Comparison of ENCODE assay signal across 8 cellular contexts in genomic region chr19:2268861-2269243, GRCh38. TPM values are rescaled to one million over a fixed set of nuclear protein-coding genes. Genes with fewer than 3 reads are reported as not detected.
DNase-seq lines count a peak whose midpoint lies in the region; ATAC-seq and TF ChIP-seq lines count a peak whose summit lies in the region.

No MANE protein-coding gene starts in this region.

- no peak for TF ChIP-seq POLR2A in prostate gland (IDR thresholded peaks at IDR 0.05)

- H3F3A ChIP-seq in SK-N-SH (replicated peaks; ENCODE audit: insufficient read depth) = peaks cover 23% of the 10 kb centered on the region

- H3K9ac ChIP-seq in ES-I3 (ENCODE audit: low read depth, low read length) (peak overlapping the region; percentile 97), SK-N-SH (peak overlapping the region; percentile 62), fibroblast of lung (ENCODE audit: insufficient read depth, low read length) (peak overlapping the region; percentile 34)

- TF ChIP-seq CTCF in SK-N-SH (IDR thresholded peaks at IDR 0.05) = no peak
- no peak for TF ChIP-seq CTCF in fibroblast of lung (conservative IDR thresholded peaks at IDR 0.05 in 1 of 2, IDR thresholded peaks at IDR 0.05 in 1 of 2; ENCODE audit: low read depth in 1 of 2, low read length in 2 of 2)
- no peak for TF ChIP-seq CTCF in prostate gland (IDR thresholded peaks at IDR 0.05)

- CTCF ChIA-PET in SK-N-SH (lab: Yijun Ruan, JAX) = no interaction called here

- DNase-seq in SK-N-SH = no peak
- no peak for DNase-seq in fibroblast of lung (ENCODE audit: low read depth in 2 of 2)
- DNase-seq in prostate gland (ENCODE audit: low spot score) = no peak
- no peak for DNase-seq in NCI-H2029 treated with DMSO at 0.1 percent for 48 hours (lab: John Stamatoyannopoulos, UW)
- DNase-seq in UCSD-AML1 (lab: John Stamatoyannopoulos, UW; ENCODE audit: unreplicated experiment) = no peak

- H3K9me3 ChIP-seq in ES-I3 (ENCODE audit: control insufficient read depth, insufficient read depth, low read length) (no peaks in the 10 kb centered on the region), SK-N-SH (no peaks in the 10 kb centered on the region), fibroblast of lung (ENCODE audit: control insufficient read depth, insufficient read depth, low read depth, low read length) (no peaks in the 10 kb centered on the region), prostate gland (no peaks in the 10 kb centered on the region)

- H3K9me2 ChIP-seq in SK-N-SH = no peaks in the 10 kb centered on the region

- peak overlapping the region in 1 of 2 experiments; percentile 77; a peak in 2 of 4 replicates for H3K27ac ChIP-seq in SK-N-SH (ENCODE audit: low read depth in 2 of 2, low read length in 1 of 2)
- H3K27ac ChIP-seq in fibroblast of lung (ENCODE audit: insufficient read depth, low read length) = no peak overlapping the region
- H3K27ac ChIP-seq in prostate gland = peak overlapping the region; percentile 76 to 99

- POLR2A ChIA-PET in SK-N-SH (lab: Yijun Ruan, JAX) = interaction anchor here (2.2 kb wide), 1 partner anchor 15 kb away, joined by 13 read pairs; no protein-coding TSS in a partner anchor

- no peak for TF ChIP-seq RAD21 in SK-N-SH (IDR thresholded peaks at IDR 0.05; ENCODE audit: low read length)

- peak overlapping the region; percentile 81 for H3K4me2 ChIP-seq in SK-N-SH
- peak overlapping the region; percentile 36 for H3K4me2 ChIP-seq in fibroblast of lung (ENCODE audit: extremely low read depth, insufficient read depth, low read length)

- H3K27me3 ChIP-seq in SK-N-SH (ENCODE audit: insufficient read depth) (no peaks in the 10 kb centered on the region), fibroblast of lung (ENCODE audit: control insufficient read depth, insufficient read depth, low read length) (no peaks in the 10 kb centered on the region), prostate gland (replicated peaks; ENCODE audit: insufficient read depth) (no peaks in the 10 kb centered on the region)

- TF ChIP-seq EP300 in SK-N-SH (IDR thresholded peaks at IDR 0.05; ENCODE audit: borderline replicate concordance in 1 of 2, low read depth in 1 of 2, low read length in 1 of 2) = no peak

- H3K4me3 ChIP-seq in SK-N-SH (ENCODE audit: low read depth in 2 of 2, low read length in 1 of 2) (peak overlapping the region; percentile 69 to 91), fibroblast of lung (replicated peaks in 1 of 4; ENCODE audit: control extremely low read depth in 1 of 4, insufficient read depth in 1 of 4, low read depth in 3 of 4, low read length in 4 of 4) (peak overlapping the region; percentile 47 to 99 (median 62)), prostate gland (peak overlapping the region; percentile 100)

- peaks cover 45% of the 10 kb centered on the region for H3K79me2 ChIP-seq in SK-N-SH (ENCODE audit: insufficient read depth)
- peaks cover 43% of the 10 kb centered on the region for H3K79me2 ChIP-seq in fibroblast of lung (ENCODE audit: control insufficient read depth, insufficient read depth, low read length)

- intact Hi-C loops in prostate gland (cut with DNase I) = no loop called here

- H2AFZ ChIP-seq in SK-N-SH (ENCODE audit: low read depth) (peak overlapping the region; percentile 80), fibroblast of lung (ENCODE audit: low read length) (no peak overlapping the region)

- H3K4me1 ChIP-seq in ES-I3 (ENCODE audit: insufficient read depth, low read length) = no peaks in the 10 kb centered on the region
- peaks cover 8 to 27% of the 10 kb centered on the region in 2 experiments; a peak in 3 of 4 replicates for H3K4me1 ChIP-seq in SK-N-SH (ENCODE audit: control insufficient read depth in 1 of 2, insufficient read depth in 2 of 2, low read depth in 1 of 2, low read length in 1 of 2)
- H3K4me1 ChIP-seq in fibroblast of lung (ENCODE audit: control insufficient read depth, extremely low read depth, insufficient read depth, low read length) = peaks cover 15% of the 10 kb centered on the region
- H3K4me1 ChIP-seq in prostate gland (replicated peaks) = peaks cover 19% of the 10 kb centered on the region

- no peak for ATAC-seq in HG03432 (IDR thresholded peaks at IDR 0.05; ENCODE audit: unreplicated experiment)
- ATAC-seq in HG03095 (IDR thresholded peaks at IDR 0.05; ENCODE audit: unreplicated experiment) = no peak

- 3% methylated on average over 19 of the region's 19 CpGs for WGBS in SK-N-SH (ENCODE audit: low lambda C conversion rate)
- under 1% methylated on average over 19 of the region's 19 CpGs for WGBS in prostate gland

- H4K20me1 ChIP-seq in SK-N-SH (ENCODE audit: insufficient read depth) (peaks cover 44% of the 10 kb centered on the region), fibroblast of lung (ENCODE audit: control insufficient read depth, extremely low read depth, insufficient read depth, low read length) (peaks cover 4% of the 10 kb centered on the region)

- peaks cover 5% of the 10 kb centered on the region for H3K36me3 ChIP-seq in ES-I3 (ENCODE audit: insufficient read depth, low read length)
- H3K36me3 ChIP-seq in SK-N-SH (replicated peaks in 1 of 2; ENCODE audit: control insufficient read depth in 1 of 2, insufficient read depth in 2 of 2, low read length in 1 of 2) = peaks cover 10 to 21% of the 10 kb centered on the region in 2 experiments
- H3K36me3 ChIP-seq in fibroblast of lung (ENCODE audit: control insufficient read depth, insufficient read depth, low read length) = peaks cover 10% of the 10 kb centered on the region
- peaks cover 0 to 5% of the 10 kb centered on the region in 2 donors for H3K36me3 ChIP-seq in prostate gland

TF ChIP-seq in SK-N-SH, 30 proteins besides CTCF, POLR2A, EP300 and RAD21 (continues in another document):
- TF ChIP-seq USF1 (IDR thresholded peaks at IDR 0.05; ENCODE audit: borderline replicate concordance, low read depth) (no peak), FOXJ3 (CRISPR knock-in tag; IDR thresholded peaks at IDR 0.05) (no peak), TCF12 (IDR thresholded peaks at IDR 0.05) (no peak), MXI1 (IDR thresholded peaks at IDR 0.05; ENCODE audit: low read depth, low read length) (no peak), POLR2AphosphoS5 (IDR thresholded peaks at IDR 0.05; ENCODE audit: low read depth, low read length) (no peak), JUND (IDR thresholded peaks at IDR 0.05) (no peak), MAX (IDR thresholded peaks at IDR 0.05; ENCODE audit: low read depth) (no peak), EZH2phosphoT487 (IDR thresholded peaks at IDR 0.05; ENCODE audit: borderline replicate concordance, low read depth) (no peak), TEAD4 (IDR thresholded peaks at IDR 0.05; ENCODE audit: borderline replicate concordance, insufficient read depth) (no peak), MEF2A (IDR thresholded peaks at IDR 0.05; ENCODE audit: borderline replicate concordance, low read depth) (no peak), NRF1 (IDR thresholded peaks at IDR 0.05; ENCODE audit: low read depth, low read length) (no peak), SMC3 (IDR thresholded peaks at IDR 0.05; ENCODE audit: low read depth, low read length) (no peak)

RNA-seq across cellular contexts. Expression of gene JSRP1, which starts 12.6 kb away (rescaled TPM):
- polyA plus RNA-seq in SK-N-SH (2012; rRNA removed) (0.76 and 0.88 TPM in 2 replicates), fibroblast of lung (not detected in 2 replicates)
- 0.58 and 0.66 TPM in 2 replicates for polyA plus RNA-seq in SK-N-SH (2012; cell fraction: cytosol; rRNA removed)
- polyA plus RNA-seq in SK-N-SH (2012; cell fraction: nucleus; rRNA removed) = 0.75 and 1.8 TPM in 2 replicates
- total RNA-seq in fibroblast of lung (not detected in 2 replicates), prostate gland (under 1 TPM in 1 of 2 donors, not detected in 1; 0.96 TPM)
- polyA plus RNA-seq in fibroblast of lung (2012) = 0.64 and 0.88 TPM in 2 replicates
- not detected in 2 replicates for polyA minus RNA-seq in fibroblast of lung (ENCODE audit: low replicate concordance)

RNA-seq across cellular contexts. Expression of gene PEAK3, which starts 13.1 kb away (rescaled TPM):
- not detected in 2 replicates for polyA plus RNA-seq in SK-N-SH (2012; rRNA removed)
- polyA plus RNA-seq in SK-N-SH (2012; cell fraction: cytosol; rRNA removed) = not detected in 2 replicates
- polyA plus RNA-seq in SK-N-SH (2012; cell fraction: nucleus; rRNA removed) = not detected in 2 replicates
- total RNA-seq in fibroblast of lung = not detected in 2 replicates
- polyA plus RNA-seq in fibroblast of lung = not detected in 2 replicates
- polyA plus RNA-seq in fibroblast of lung (2012) = 0.06 and 0.08 TPM in 2 replicates
- not detected in 2 replicates for polyA minus RNA-seq in fibroblast of lung (ENCODE audit: low replicate concordance)
- under 1 TPM; 0.27 to 0.80 TPM for total RNA-seq in prostate gland

RNA-seq across cellular contexts. Expression of gene AMH, which starts 19.7 kb away (rescaled TPM):
- 16.0 and 18.1 TPM in 2 replicates for polyA plus RNA-seq in SK-N-SH (2012; rRNA removed)
- polyA plus RNA-seq in SK-N-SH (2012; cell fraction: cytosol; rRNA removed) = 1.4 and 2.7 TPM in 2 replicates
- polyA plus RNA-seq in SK-N-SH (2012; cell fraction: nucleus; rRNA removed) = 255 and 564 TPM in 2 replicates
- 0.26 and 0.33 TPM in 2 replicates for total RNA-seq in fibroblast of lung
- polyA plus RNA-seq in fibroblast of lung = 0.03 and 0.07 TPM in 2 replicates
- 0.28 and 0.51 TPM in 2 replicates for polyA plus RNA-seq in fibroblast of lung (2012)
- polyA minus RNA-seq in fibroblast of lung (ENCODE audit: low replicate concordance) = not detected in 2 replicates
- 100 to 1,000 TPM in 1 of 2 donors, under 1 TPM in 1; 0.46 to 160 TPM for total RNA-seq in prostate gland

RNA-seq across cellular contexts. Expression of gene SF3A2, which starts 32.2 kb away (rescaled TPM):
- 35.0 and 55.8 TPM in 2 replicates for polyA plus RNA-seq in SK-N-SH (2012; rRNA removed)
- polyA plus RNA-seq in SK-N-SH (2012; cell fraction: cytosol; rRNA removed) = 18.7 and 29.3 TPM in 2 replicates
- polyA plus RNA-seq in SK-N-SH (2012; cell fraction: nucleus; rRNA removed) = 271 and 351 TPM in 2 replicates
- 23.1 and 31.5 TPM in 2 replicates for total RNA-seq in fibroblast of lung
- 11.1 and 14.8 TPM in 2 replicates for polyA plus RNA-seq in fibroblast of lung
- 41.0 and 51.7 TPM in 2 replicates for polyA plus RNA-seq in fibroblast of lung (2012)
- polyA minus RNA-seq in fibroblast of lung (ENCODE audit: low replicate concordance) = 10.5 and 12.8 TPM in 2 replicates
- total RNA-seq in prostate gland = 100 to 1,000 TPM in 1 of 2 donors, 10 to 100 TPM in 1; 31.9 to 113 TPM

RNA-seq across cellular contexts. Expression of gene PLEKHJ1, which starts 32.7 kb away (rescaled TPM):
- polyA plus RNA-seq in SK-N-SH (2012; rRNA removed) (128 and 151 TPM in 2 replicates), fibroblast of lung (34.9 and 41.3 TPM in 2 replicates)
- polyA plus RNA-seq in SK-N-SH (2012; cell fraction: cytosol; rRNA removed) = 82.0 and 106 TPM in 2 replicates
- polyA plus RNA-seq in SK-N-SH (2012; cell fraction: nucleus; rRNA removed) = 251 and 261 TPM in 2 replicates
- total RNA-seq in fibroblast of lung (46.0 and 61.3 TPM in 2 replicates), prostate gland (10 to 100 TPM; 59.4 to 91.7 TPM)
- polyA plus RNA-seq in fibroblast of lung (2012) = 45.7 and 63.1 TPM in 2 replicates
- 54.4 and 130 TPM in 2 replicates for polyA minus RNA-seq in fibroblast of lung (ENCODE audit: low replicate concordance)

Comparison
In these comparisons a context has a peak if more than half of its experiments do, and no peak if none do; other contexts are left out.
1. H3K9ac ChIP-seq: peak in every context shown above with its lines; median percentile 97 in ES-I3; 62 in SK-N-SH; 34 in fibroblast of lung.